1 cellular context compared by ENCODE assay signal in genomic region chr19:2771786-2772674, GRCh38.
TF ChIP-seq lines count a peak whose summit lies in the region.

No MANE protein-coding gene starts in this region.

TF ChIP-seq in SK-N-SH treated with all-trans-retinoic acid at 6 μM for 48 hours, 23 proteins besides CTCF, POLR2A, EP300 and RAD21 (continued from another document):
- no peak for TF ChIP-seq CSRNP3 (CRISPR knock-in tag; IDR thresholded peaks at IDR 0.05)
- TF ChIP-seq ZC3H10 (CRISPR knock-in tag; IDR thresholded peaks at IDR 0.05): no peak
- TF ChIP-seq ZNF8 (CRISPR knock-in tag; IDR thresholded peaks at IDR 0.05): no peak
- no peak for TF ChIP-seq ZNF565 (CRISPR knock-in tag; conservative IDR thresholded peaks at IDR 0.05; ENCODE audit: low read depth)
- TF ChIP-seq ESRRG (CRISPR knock-in tag; IDR thresholded peaks at IDR 0.05): no peak
